Comparison of ENCODE assay signal across 17 cellular contexts in the genomic region with DNA sequence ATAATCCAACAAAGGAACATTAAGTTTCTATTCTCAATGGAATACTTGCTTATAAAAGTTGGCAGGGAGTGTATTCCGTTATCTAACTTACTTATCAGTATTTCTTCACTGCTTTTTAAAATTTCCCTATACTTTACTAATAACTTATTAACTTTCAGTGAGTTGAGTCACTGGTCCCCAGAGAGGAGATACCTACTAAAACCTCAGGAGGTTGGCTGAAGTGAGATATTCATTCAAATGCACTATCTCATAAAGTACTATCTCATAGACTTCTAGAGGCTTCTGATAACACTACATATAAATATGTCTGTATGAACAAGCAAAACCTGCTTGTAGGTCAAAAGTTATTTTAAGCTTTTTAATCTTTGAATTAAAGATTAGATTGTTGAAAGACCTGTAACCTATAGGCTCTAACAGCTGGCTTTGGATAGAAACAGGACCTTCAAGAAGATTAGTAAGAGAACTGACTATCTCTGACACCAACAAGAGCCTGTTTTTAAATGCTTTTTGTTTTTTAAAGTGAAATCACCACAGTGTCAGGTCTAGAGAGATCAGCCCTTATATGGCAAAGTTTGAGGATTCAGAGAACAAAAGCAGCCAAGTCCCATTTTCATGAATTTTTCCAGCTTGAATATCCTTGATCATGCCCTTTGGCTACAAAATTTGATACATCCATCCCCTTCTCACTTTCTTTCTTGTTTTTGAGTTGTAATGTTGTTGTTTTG.
DNase-seq lines count a peak whose midpoint lies in the region; ATAC-seq and TF ChIP-seq lines count a peak whose summit lies in the region.
"Had no signal": no experiment of that assay in that cellular context is flagged by ENCODE, and none has a peak within 500 bp of the region (broad histone marks: within the 10 kb centered on the region; RNA-seq: fewer than 3 reads in every experiment).

No MANE protein-coding gene starts in this region.

- H3K9me3 ChIP-seq in HUES64 (ENCODE audit: insufficient read depth, low read depth, low read length): no peaks in the 10 kb centered on the region
- H3K9me3 ChIP-seq: testis had no signal

- H3K9me3 Mint-ChIP-seq in type B pancreatic cell: peaks cover 4% of the 10 kb centered on the region
- H3K9me3 Mint-ChIP-seq: HFFc6 had no signal

- H3K27me3 Mint-ChIP-seq in type B pancreatic cell: no peaks in the 10 kb centered on the region

- no peak overlapping the region for H3K4me3 ChIP-seq in HUES64 (ENCODE audit: low read length)
- H3K4me3 ChIP-seq: testis had no signal

- H3K27ac ChIP-seq in HUES64 (ENCODE audit: low read depth, low read length): peak overlapping the region; percentile 38; the same call in 1 of the 2 replicates
- H3K27ac ChIP-seq: epithelial cell of prostate, testis had no signal

- peak; percentile 75 for ATAC-seq in GM19463 (IDR thresholded peaks at IDR 0.05; ENCODE audit: unreplicated experiment)
- ATAC-seq in GM19023 (IDR thresholded peaks at IDR 0.05; ENCODE audit: unreplicated experiment): no peak
- ATAC-seq: natural killer cell, SK-N-SH treated with all-trans-retinoic acid at 6 μM for 48 hours had no signal

- H3K36me3 ChIP-seq in HUES64 (ENCODE audit: insufficient read depth, low read length): no peaks in the 10 kb centered on the region

- peak overlapping the region; percentile 32 for H3K27ac Mint-ChIP-seq in type B pancreatic cell
- H3K27ac Mint-ChIP-seq: HFFc6, immature natural killer cell, natural killer cell had no signal

- WGBS in HUES64: no CpG with 5 or more reads among the region's 1 CpG

- no peak overlapping the region for H3K9ac ChIP-seq in HUES64 (ENCODE audit: low read depth, low read length)

- H3K4me3 Mint-ChIP-seq in type B pancreatic cell: no peak overlapping the region
- H3K4me3 Mint-ChIP-seq: HFFc6, immature natural killer cell, natural killer cell had no signal

- H3K36me3 Mint-ChIP-seq in type B pancreatic cell: no peaks in the 10 kb centered on the region
- H3K36me3 Mint-ChIP-seq: immature natural killer cell, natural killer cell had no signal

- peaks cover 14% of the 10 kb centered on the region; the same call in 1 of the 2 replicates for H3K4me1 ChIP-seq in HUES64 (ENCODE audit: insufficient read depth, low read length)

- DNase-seq in glomerular visceral epithelial cell (ENCODE audit: extremely low spot score) (peak; percentile 15), type B pancreatic cell (ENCODE audit: extremely low spot score, unreplicated experiment) (no peak), NCI-H1436 (lab: John Stamatoyannopoulos, UW) (no peak)
- no peak for DNase-seq in NK-92 treated with Interleukin-12 subunit alpha and Interleukin-12 subunit beta, amount 100 ng/mL, for 24 hours (lab: John Stamatoyannopoulos, UW)
- DNase-seq: activated CD4-positive, alpha-beta T cell treated with anti-CD3 and anti-CD28 coated beads for 4 hours; AML-193; EL; HFFc6; immature natural killer cell; natural killer cell; NCI-H1417; testis had no signal

- no peak for TF ChIP-seq CTCF in type B pancreatic cell (conservative IDR thresholded peaks at IDR 0.05)

- H3K27me3 ChIP-seq in HUES64 (ENCODE audit: insufficient read depth, low read length): no peaks in the 10 kb centered on the region
- H3K27me3 ChIP-seq: testis had no signal

- H3K4me1 Mint-ChIP-seq in type B pancreatic cell (ENCODE audit: unreplicated experiment): peaks cover 30% of the 10 kb centered on the region
- H3K4me1 Mint-ChIP-seq: immature natural killer cell, natural killer cell had no signal
